8 cellular contexts compared by ENCODE assay signal in the genomic region with DNA sequence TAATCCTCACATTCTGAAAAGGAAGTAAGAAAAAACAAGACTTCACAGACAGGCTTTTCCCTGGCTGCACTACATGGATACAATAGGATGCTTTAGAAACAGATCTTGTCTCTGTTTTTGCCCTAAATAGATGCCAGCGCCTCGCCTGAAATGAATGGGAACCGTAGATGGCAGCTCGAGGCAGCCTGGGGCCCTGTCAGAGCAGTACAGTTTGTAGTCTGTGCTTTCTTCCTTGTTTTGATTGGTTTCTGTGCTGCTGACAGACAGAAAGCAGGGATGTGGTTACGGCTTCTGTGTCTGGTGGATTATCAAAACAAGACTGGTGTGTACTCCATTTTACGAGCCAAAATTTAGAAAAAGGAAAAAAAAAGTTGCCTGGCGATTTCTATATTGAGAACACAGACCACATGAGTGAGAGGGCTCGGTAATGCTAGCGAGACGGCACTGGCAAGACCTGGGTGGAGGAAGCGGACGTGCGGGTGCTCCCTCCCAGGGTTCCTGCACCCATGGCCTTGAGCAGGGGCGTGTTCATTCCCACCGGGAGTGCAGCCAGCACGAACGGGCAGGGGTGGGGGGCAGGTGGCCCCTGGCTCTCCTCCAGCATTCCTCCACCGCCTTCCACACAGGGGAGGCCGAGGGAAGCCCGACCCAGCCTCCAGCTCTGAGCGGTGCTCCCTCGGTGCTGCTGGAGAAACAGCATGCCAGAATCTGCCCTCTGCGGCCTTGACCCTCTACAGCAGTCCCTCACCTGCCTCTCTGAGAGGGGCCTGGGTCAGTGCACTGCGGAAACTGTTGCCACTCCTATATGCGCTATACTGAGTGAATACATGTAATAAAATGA. TPM values are rescaled to one million over a fixed set of nuclear protein-coding genes. Genes with fewer than 3 reads are reported as not detected.
DNase-seq lines count a peak whose midpoint lies in the region; ATAC-seq and TF ChIP-seq lines count a peak whose summit lies in the region.

No MANE protein-coding gene starts in this region.

- TF ChIP-seq CTCF in stomach (IDR thresholded peaks at IDR 0.05), result no peak

- POLR2A ChIA-PET in CD4-positive, alpha-beta memory T cell (lab: Charles Lee; ENCODE audit: partially characterized antibody), result interaction anchor here (2.5 to 35.7 kb wide), 4 partner anchors 5 to 111 kb away, joined by 8 to 1361 read pairs (median 686); a partner anchor contains a TSS

- H3K27ac ChIP-seq in CD4-positive, alpha-beta memory T cell (ENCODE audit: low read depth, low read length), result peak overlapping the region; percentile 90
- H3K27ac ChIP-seq in HUES6 (ENCODE audit: low read depth, low read length), result peak overlapping the region; percentile 20; the same call in 1 of the 2 replicates
- H3K27ac ChIP-seq in stomach, result peak overlapping the region; percentile 62 to 87 (median 86)
- H3K27ac ChIP-seq in mesendoderm (ENCODE audit: low read depth, low read length), result no peak overlapping the region

- H3K79me2 ChIP-seq in mesendoderm (ENCODE audit: control insufficient read depth, insufficient read depth, low read length), result no peaks in the 10 kb centered on the region

- H2BK5ac ChIP-seq in mesendoderm (ENCODE audit: low read length), result no peak overlapping the region

- H3K9me3 Mint-ChIP-seq in CD4-positive, alpha-beta memory T cell, result peaks cover 0 to 11% (median 0%) of the 10 kb centered on the region in 8 donors

- peaks cover 2% of the 10 kb centered on the region in 2 donors for H3K27me3 Mint-ChIP-seq in CD4-positive, alpha-beta memory T cell

- H3K36me3 Mint-ChIP-seq in CD4-positive, alpha-beta memory T cell, result peaks cover 8 to 34% of the 10 kb centered on the region in 2 donors

- intact Hi-C loops in CD4-positive, alpha-beta memory T cell (cut with micrococcal nuclease), result loop anchor here (1.0 to 10.0 kb wide), 8 partner anchors 11 to 1030 kb away; a partner anchor contains a TSS
- intact Hi-C loops in stomach (cut with DNase I; ENCODE audit: low total_unique reads), result no loop called here

- no peak overlapping the region for H2BK15ac ChIP-seq in mesendoderm (replicated peaks; ENCODE audit: low read depth)

- H4K8ac ChIP-seq in mesendoderm (ENCODE audit: low read depth, low read length), result no peak overlapping the region

- CTCF ChIA-PET in CD4-positive, alpha-beta memory T cell (lab: Charles Lee; ENCODE audit: partially characterized antibody), result interaction anchor here (2.9 to 14.2 kb wide), 5 partner anchors 7 to 44 kb away, joined by 8 to 310 read pairs (median 24); no protein-coding TSS in a partner anchor

- H2AK5ac ChIP-seq in mesendoderm (ENCODE audit: low read length), result no peak overlapping the region

- no peak overlapping the region for H2BK120ac ChIP-seq in mesendoderm (ENCODE audit: low read depth, low read length)

- no peak overlapping the region for H3K4ac ChIP-seq in mesendoderm (ENCODE audit: low read depth, low read length)

- peaks cover 76 to 97% (median 86%) of the 10 kb centered on the region in 4 donors for H3K4me1 Mint-ChIP-seq in CD4-positive, alpha-beta memory T cell

- TF ChIP-seq POLR2A in stomach (IDR thresholded peaks at IDR 0.05), result no peak

- peak overlapping the region; percentile 48 to 66 for H3K4me3 ChIP-seq in CD4-positive, alpha-beta memory T cell (ENCODE audit: low read length in 2 of 2)
- H3K4me3 ChIP-seq in HUES6 (ENCODE audit: low read depth, low read length) (no peak overlapping the region), stomach (peak overlapping the region; percentile 35 to 43 (median 40)), mesendoderm (ENCODE audit: low read length) (no peak overlapping the region)

- H3K36me3 ChIP-seq in CD4-positive, alpha-beta memory T cell (ENCODE audit: insufficient read depth, low read length), result no peaks in the 10 kb centered on the region
- no peaks in the 10 kb centered on the region for H3K36me3 ChIP-seq in HUES6 (ENCODE audit: control insufficient read depth, insufficient read depth, low read length)
- H3K36me3 ChIP-seq in stomach, result no peaks in the 10 kb centered on the region
- H3K36me3 ChIP-seq in mesendoderm (ENCODE audit: control insufficient read depth, insufficient read depth, low read length), result no peaks in the 10 kb centered on the region

- no peak for TF ChIP-seq EP300 in stomach (IDR thresholded peaks at IDR 0.05)

- no peak overlapping the region for H3K23ac ChIP-seq in mesendoderm (ENCODE audit: low read length)

- peak overlapping the region; percentile 98 to 100 (median 99) for H3K27ac Mint-ChIP-seq in CD4-positive, alpha-beta memory T cell

- H3K4me3 Mint-ChIP-seq in CD4-positive, alpha-beta memory T cell, result peak overlapping the region; percentile 83 to 99 (median 92)

- peaks cover 98% of the 10 kb centered on the region for H3K4me1 ChIP-seq in CD4-positive, alpha-beta memory T cell (ENCODE audit: insufficient read depth, low read length)
- peaks cover 11% of the 10 kb centered on the region; the same call in 1 of the 2 replicates for H3K4me1 ChIP-seq in HUES6 (ENCODE audit: control insufficient read depth, insufficient read depth, low read length)
- peaks cover 30 to 71% (median 45%) of the 10 kb centered on the region in 4 donors for H3K4me1 ChIP-seq in stomach
- H3K4me1 ChIP-seq in mesendoderm (ENCODE audit: control insufficient read depth, low read depth, low read length), result peaks cover 5% of the 10 kb centered on the region

- peak; percentile 82 to 90 (median 88) for DNase-seq in CD4-positive, alpha-beta memory T cell
- DNase-seq in activated CD4-positive, alpha-beta T cell treated with anti-CD3 and anti-CD28 coated beads for 48 hours, result peak; percentile 68
- DNase-seq in dermis microvascular lymphatic vessel endothelial cell (ENCODE audit: low read depth in 2 of 2) (peak; percentile 15 to 47), medulla oblongata (ENCODE audit: extremely low spot score) (peak; percentile 92), stomach (peak; percentile 70), mesendoderm (no peak)

- H3K4me2 ChIP-seq in mesendoderm (ENCODE audit: low read length), result no peak overlapping the region

- 8 to 14% (median 11%) methylated on average over 19 to 25 of the region's 25 CpGs for WGBS in stomach, 5 donors
- no CpG with 5 or more reads among the region's 25 CpGs for WGBS in mesendoderm (ENCODE audit: extremely low coverage, insufficient coverage, low lambda C conversion rate)

- H3K9ac ChIP-seq in HUES6 (ENCODE audit: low read length), result no peak overlapping the region
- no peak overlapping the region for H3K9ac ChIP-seq in mesendoderm (ENCODE audit: low read length)

- H4K5ac ChIP-seq in mesendoderm (ENCODE audit: low read length), result no peak overlapping the region

- peak; percentile 39 for ATAC-seq in GM21381 (IDR thresholded peaks at IDR 0.05; ENCODE audit: unreplicated experiment)

- no peaks in the 10 kb centered on the region for H3K9me3 ChIP-seq in CD4-positive, alpha-beta memory T cell (ENCODE audit: control insufficient read depth in 1 of 2, low read length in 2 of 2)
- H3K9me3 ChIP-seq in HUES6 (ENCODE audit: control insufficient read depth, insufficient read depth, low read depth, low read length) (no peaks in the 10 kb centered on the region), stomach (no peaks in the 10 kb centered on the region)

- no peak overlapping the region for H3K56ac ChIP-seq in mesendoderm (ENCODE audit: low read length)

- no peaks in the 10 kb centered on the region for H3K27me3 ChIP-seq in CD4-positive, alpha-beta memory T cell (ENCODE audit: insufficient read depth, low read length)
- H3K27me3 ChIP-seq in HUES6 (ENCODE audit: control insufficient read depth, insufficient read depth, low read length) (no peaks in the 10 kb centered on the region), stomach (no peaks in the 10 kb centered on the region), mesendoderm (ENCODE audit: insufficient read depth, low read length, poor library complexity) (no peaks in the 10 kb centered on the region)

- no peak overlapping the region for H3K18ac ChIP-seq in mesendoderm (ENCODE audit: low read length)

- H3K79me1 ChIP-seq in mesendoderm (ENCODE audit: low read length), result no peaks in the 10 kb centered on the region

RNA-seq across cellular contexts. Expression of a gene that starts 37.5 kb away (rescaled TPM):
- not detected for total RNA-seq in CD4-positive, alpha-beta memory T cell
- polyA plus RNA-seq in CD4-positive, alpha-beta memory T cell, result not detected
- not detected in 2 replicates for total RNA-seq in dermis microvascular lymphatic vessel endothelial cell
- total RNA-seq in stomach, result 1 to 10 TPM in 1 of 5 donors, under 1 TPM in 1, not detected in 3; 0.37 to 2.3 TPM
- polyA plus RNA-seq in stomach, result under 1 TPM in 2 of 3 donors, not detected in 1; 0.08 to 0.25 TPM
- not detected for polyA plus RNA-seq in mesendoderm (2013, experiment 1 of 2)
- 0.03 TPM for polyA plus RNA-seq in mesendoderm (2013, experiment 2 of 2)

Comparison
In these comparisons a context has a peak if more than half of its experiments do, and no peak if none do; other contexts are left out.
1. H3K4me3 ChIP-seq: peak in CD4-positive, alpha-beta memory T cell (2 of 2) and stomach (4 of 4); none in HUES6 (single experiment) and mesendoderm (single experiment).